Comparison of ENCODE assay signal across 8 cellular contexts in the genomic region with DNA sequence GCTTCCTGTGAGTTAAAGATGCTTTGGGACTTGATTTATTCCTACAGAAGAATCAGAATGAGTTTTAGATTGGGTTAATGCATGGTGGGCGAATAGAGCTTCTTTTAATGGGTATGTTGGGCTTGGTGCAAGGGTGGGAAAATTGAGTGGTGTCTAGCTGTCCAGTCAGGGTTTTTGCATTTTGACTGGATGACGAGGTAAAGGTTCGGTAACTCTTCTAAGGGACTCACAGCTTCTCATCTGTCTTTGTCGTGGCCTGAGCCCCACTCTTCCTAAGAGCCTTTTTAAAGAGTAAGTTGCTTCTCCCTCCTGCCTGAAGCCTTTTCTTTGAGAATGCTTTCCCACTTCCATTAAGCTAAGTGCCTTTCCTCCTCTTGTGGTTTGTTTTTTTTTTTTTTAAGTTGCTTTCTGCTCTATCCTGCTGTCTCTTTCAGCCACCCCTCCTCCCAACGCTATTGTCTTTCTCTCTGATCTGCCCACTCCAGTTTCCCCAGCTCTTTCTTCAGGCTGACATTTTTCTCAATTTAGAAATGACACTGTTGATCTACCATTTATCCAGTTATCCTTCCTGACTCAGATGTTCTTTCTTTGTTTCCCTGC. TPM values are rescaled to one million over a fixed set of nuclear protein-coding genes. Genes with fewer than 3 reads are reported as not detected.
A peak's percentile ranks its signal among the peaks of the same experiment; 100 is the strongest.
DNase-seq lines count a peak whose midpoint lies in the region; ATAC-seq and TF ChIP-seq lines count a peak whose summit lies in the region.

No MANE protein-coding gene starts in this region.

- H3K27ac ChIP-seq in layer of hippocampus (ENCODE audit: low read depth, low read length) (peak overlapping the region; percentile 84), thoracic aorta (no peak overlapping the region)

- no peak for TF ChIP-seq CTCF in thoracic aorta (IDR thresholded peaks at IDR 0.05)

- no peaks in the 10 kb centered on the region for H3K9me3 ChIP-seq in thoracic aorta

- H3K27me3 ChIP-seq in layer of hippocampus (ENCODE audit: control insufficient read depth, insufficient read depth, low read length) (no peaks in the 10 kb centered on the region), thoracic aorta (replicated peaks; ENCODE audit: insufficient read depth) (no peaks in the 10 kb centered on the region)

- POLR2A ChIA-PET in activated CD4-positive, alpha-beta T cell treated with anti-CD3 and anti-CD28 coated beads, Interleukin-2, amount 10 ng/mL, durations not matched to agents 7 days and 5 days (lab: Charles Lee): interaction anchor here (0.6 kb wide), 1 partner anchor 281 kb away, joined by 3 read pairs; the partner anchor contains the start of gene PCNX3

- H3K4me1 ChIP-seq in thoracic aorta (ENCODE audit: control insufficient read depth in 1 of 2, low read depth in 2 of 2): peaks cover 8 to 27% of the 10 kb centered on the region in 2 donors

- H3K27me3 Mint-ChIP-seq in activated CD4-positive, alpha-beta T cell treated with anti-CD3 and anti-CD28 coated beads, Interleukin-2, amount 10 ng/mL, durations not matched to agents 7 days and 5 days: no peaks in the 10 kb centered on the region

- peak overlapping the region; percentile 81 for H3K27ac Mint-ChIP-seq in activated CD4-positive, alpha-beta T cell treated with anti-CD3 and anti-CD28 coated beads, Interleukin-2, amount 10 ng/mL, durations not matched to agents 7 days and 5 days
- peak overlapping the region; percentile 88 to 89 for H3K27ac Mint-ChIP-seq in activated naive CD4-positive, alpha-beta T cell treated with anti-CD3 and anti-CD28 coated beads, Interleukin-2, amount 50 U/mL, for 72 hours

- CTCF ChIA-PET in activated CD4-positive, alpha-beta T cell treated with anti-CD3 and anti-CD28 coated beads, Interleukin-2, amount 10 ng/mL, durations not matched to agents 7 days and 5 days (lab: Charles Lee): interaction anchor here (0.7 to 4.2 kb wide), 8 partner anchors 11 to 217 kb away, joined by 3 to 40 read pairs (median 3); partner anchors contain the start of gene CDC42EP2

- H3K4me1 Mint-ChIP-seq in activated CD4-positive, alpha-beta T cell treated with anti-CD3 and anti-CD28 coated beads, Interleukin-2, amount 10 ng/mL, durations not matched to agents 7 days and 5 days: peaks cover 34% of the 10 kb centered on the region

- DNase-seq in activated CD4-positive, alpha-beta T cell treated with anti-CD3 and anti-CD28 coated beads, Interleukin-2, amount 10 ng/mL, durations not matched to agents 7 days and 5 days: no peak
- no peak for DNase-seq in activated CD4-positive, alpha-beta T cell treated with anti-CD3 and anti-CD28 coated beads, Interleukin-2, amount 50 U/mL, for 48 hours
- no peak for DNase-seq in activated naive CD4-positive, alpha-beta T cell treated with anti-CD3 and anti-CD28 coated beads, Interleukin-2, amount 50 U/mL, for 72 hours (ENCODE audit: low spot score in 2 of 2)
- DNase-seq in thoracic aorta (ENCODE audit: low spot score) (no peak), head of caudate nucleus (no peak), NCI-H510A (lab: John Stamatoyannopoulos, UW) (no peak)

- intact Hi-C loops in head of caudate nucleus (cut with DNase I): no loop called here

- H3K4me3 ChIP-seq in thoracic aorta: peak overlapping the region; percentile 83

- no peaks in the 10 kb centered on the region for H3K9me3 Mint-ChIP-seq in activated CD4-positive, alpha-beta T cell treated with anti-CD3 and anti-CD28 coated beads, Interleukin-2, amount 10 ng/mL, durations not matched to agents 7 days and 5 days
- no peaks in the 10 kb centered on the region for H3K9me3 Mint-ChIP-seq in activated naive CD4-positive, alpha-beta T cell treated with anti-CD3 and anti-CD28 coated beads, Interleukin-2, amount 50 U/mL, for 72 hours

- peaks cover 4% of the 10 kb centered on the region for H3K36me3 ChIP-seq in thoracic aorta

- H3K4me3 Mint-ChIP-seq in activated CD4-positive, alpha-beta T cell treated with anti-CD3 and anti-CD28 coated beads, Interleukin-2, amount 10 ng/mL, durations not matched to agents 7 days and 5 days: peak overlapping the region; percentile 83

- H3K36me3 Mint-ChIP-seq in activated CD4-positive, alpha-beta T cell treated with anti-CD3 and anti-CD28 coated beads, Interleukin-2, amount 10 ng/mL, durations not matched to agents 7 days and 5 days (ENCODE audit: low read depth): peaks cover 19% of the 10 kb centered on the region
- peaks cover 6 to 21% of the 10 kb centered on the region in 2 donors for H3K36me3 Mint-ChIP-seq in activated naive CD4-positive, alpha-beta T cell treated with anti-CD3 and anti-CD28 coated beads, Interleukin-2, amount 50 U/mL, for 72 hours

- ATAC-seq in activated naive CD4-positive, alpha-beta T cell treated with anti-CD3 and anti-CD28 coated beads, Interleukin-2, amount 50 U/mL, for 72 hours: peak in 1 of 2 donors; percentile 23
- ATAC-seq in thoracic aorta (ENCODE audit: insufficient number of reproducible peaks, low FRiP score, low read depth) (no peak), HG03439 (IDR thresholded peaks at IDR 0.05; ENCODE audit: unreplicated experiment) (no peak)

RNA-seq across cellular contexts. Expression of gene DPF2, which starts 1.1 kb away (rescaled TPM):
- 10 to 100 TPM; 61.1 to 75.6 TPM for total RNA-seq in activated CD4-positive, alpha-beta T cell treated with anti-CD3 and anti-CD28 coated beads, Interleukin-2, amount 10 ng/mL, durations not matched to agents 7 days and 5 days
- total RNA-seq in activated naive CD4-positive, alpha-beta T cell treated with anti-CD3 and anti-CD28 coated beads, Interleukin-2, amount 50 U/mL, for 72 hours: 10 to 100 TPM; 75.3 to 79.4 TPM
- total RNA-seq in thoracic aorta: 10 to 100 TPM; 33.3 to 49.4 TPM

RNA-seq across cellular contexts. Expression of gene TIGD3, which starts 19.8 kb away (rescaled TPM):
- under 1 TPM; 0.42 to 0.79 TPM for total RNA-seq in activated CD4-positive, alpha-beta T cell treated with anti-CD3 and anti-CD28 coated beads, Interleukin-2, amount 10 ng/mL, durations not matched to agents 7 days and 5 days
- total RNA-seq in activated naive CD4-positive, alpha-beta T cell treated with anti-CD3 and anti-CD28 coated beads, Interleukin-2, amount 50 U/mL, for 72 hours: 1 to 10 TPM in 1 of 2 donors, under 1 TPM in 1; 0.76 to 4.0 TPM
- total RNA-seq in thoracic aorta: not detected

RNA-seq across cellular contexts. Expression of gene CDC42EP2, which starts 20.1 kb away (rescaled TPM):
- total RNA-seq in activated CD4-positive, alpha-beta T cell treated with anti-CD3 and anti-CD28 coated beads, Interleukin-2, amount 10 ng/mL, durations not matched to agents 7 days and 5 days: under 1 TPM; 0.25 to 0.67 TPM
- 1 to 10 TPM; 3.5 to 3.9 TPM for total RNA-seq in activated naive CD4-positive, alpha-beta T cell treated with anti-CD3 and anti-CD28 coated beads, Interleukin-2, amount 50 U/mL, for 72 hours
- total RNA-seq in thoracic aorta: 10 to 100 TPM in 1 of 2 donors, 1 to 10 TPM in 1; 8.5 to 18.7 TPM

RNA-seq across cellular contexts. Expression of gene SLC25A45, which starts 47.6 kb away (rescaled TPM):
- total RNA-seq in activated CD4-positive, alpha-beta T cell treated with anti-CD3 and anti-CD28 coated beads, Interleukin-2, amount 10 ng/mL, durations not matched to agents 7 days and 5 days: 10 to 100 TPM; 40.9 TPM
- total RNA-seq in activated naive CD4-positive, alpha-beta T cell treated with anti-CD3 and anti-CD28 coated beads, Interleukin-2, amount 50 U/mL, for 72 hours: 10 to 100 TPM in 1 of 2 donors, 1 to 10 TPM in 1; 9.7 to 18.5 TPM
- 10 to 100 TPM; 19.0 to 26.7 TPM for total RNA-seq in thoracic aorta

RNA-seq across cellular contexts. Expression of gene FRMD8, which starts 51.6 kb away (rescaled TPM):
- 10 to 100 TPM; 49.5 to 52.1 TPM for total RNA-seq in activated CD4-positive, alpha-beta T cell treated with anti-CD3 and anti-CD28 coated beads, Interleukin-2, amount 10 ng/mL, durations not matched to agents 7 days and 5 days
- 10 to 100 TPM; 39.7 to 53.4 TPM for total RNA-seq in activated naive CD4-positive, alpha-beta T cell treated with anti-CD3 and anti-CD28 coated beads, Interleukin-2, amount 50 U/mL, for 72 hours
- 10 to 100 TPM; 45.2 to 45.9 TPM for total RNA-seq in thoracic aorta
